Comparison of ENCODE assay signal across 26 cellular contexts in the genomic region with DNA sequence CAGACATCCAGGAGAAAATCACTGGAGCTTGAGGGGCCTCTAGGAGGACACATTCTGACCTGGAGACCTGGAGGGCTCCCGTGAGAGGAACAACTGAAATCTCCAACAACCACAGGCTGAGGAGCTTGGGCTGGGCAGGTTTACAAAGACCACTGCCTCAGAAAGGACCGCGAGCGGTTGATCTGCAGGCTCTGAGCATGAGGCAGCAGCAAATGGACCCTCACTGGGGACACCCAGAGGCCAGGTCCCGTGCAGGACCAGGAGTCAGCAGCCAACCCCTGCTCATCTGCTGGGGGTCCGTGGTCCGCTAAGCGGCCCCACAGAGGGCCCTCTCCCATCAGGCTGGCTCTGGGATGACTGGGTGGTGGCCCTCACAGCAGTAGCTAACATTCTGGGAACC. TPM values are rescaled to one million over a fixed set of nuclear protein-coding genes. Genes with fewer than 3 reads are reported as not detected.
"Had no signal": no experiment of that assay in that cellular context is flagged by ENCODE, and none has a peak within 500 bp of the region (broad histone marks: within the 10 kb centered on the region; RNA-seq: fewer than 3 reads in every experiment).

No MANE protein-coding gene starts in this region.

- H3K4me3 Mint-ChIP-seq: memory B cell; naive thymus-derived CD8-positive, alpha-beta T cell; nephron; neural crest cell; stimulated activated effector memory CD8-positive, alpha-beta T cell treated with anti-CD3 and anti-CD28 coated beads, Interleukin-12 subunit alpha, Interleukin-12 subunit beta, amount 100 ng/mL, for 72 hours; stimulated activated naive CD8-positive, alpha-beta T cell treated with anti-CD3 and anti-CD28 coated beads, Interleukin-15, Interleukin-2, amounts not matched to agents 100 ng/mL and 50 ng/mL, for 24 hours; type B pancreatic cell had no signal

- DNase-seq: heart right ventricle; islet precursor cell; left ventricle myocardium inferior; midbrain; naive thymus-derived CD8-positive, alpha-beta T cell; occipital lobe; ovary; retina; right cardiac atrium; stimulated activated CD4-positive, alpha-beta T cell treated with anti-CD3 and anti-CD28 coated beads, Interleukin-4, amount 100 ng/mL, for 24 hours; stimulated activated naive CD4-positive, alpha-beta T cell; uterus had no signal

- H3K36me3 ChIP-seq: heart right ventricle, left ventricle myocardium inferior, neutrophil, ovary, prostate gland, suprapubic skin, thoracic aorta, tibial nerve, uterus had no signal

- H3K4me1 Mint-ChIP-seq: nephron; stimulated activated effector memory CD8-positive, alpha-beta T cell treated with anti-CD3 and anti-CD28 coated beads, Interleukin-12 subunit alpha, Interleukin-12 subunit beta, amount 100 ng/mL, for 72 hours had no signal

- H3K27ac Mint-ChIP-seq: memory B cell; nephron; stimulated activated naive CD8-positive, alpha-beta T cell treated with anti-CD3 and anti-CD28 coated beads, Interleukin-15, Interleukin-2, amounts not matched to agents 100 ng/mL and 50 ng/mL, for 24 hours; type B pancreatic cell had no signal

- H3K4me1 ChIP-seq: prostate gland, uterus had no signal

- H3K4me3 ChIP-seq: heart right ventricle, hepatocyte, left ventricle myocardium inferior, ovary, prostate gland, skin epidermis, suprapubic skin, thoracic aorta, tibial nerve, uterus had no signal

- H3K9me3 ChIP-seq: heart right ventricle, left ventricle myocardium inferior, neutrophil, ovary, prostate gland, suprapubic skin, thoracic aorta, tibial nerve, uterus had no signal

- H3K9me3 Mint-ChIP-seq: memory B cell; naive thymus-derived CD8-positive, alpha-beta T cell; nephron; stimulated activated effector memory CD8-positive, alpha-beta T cell treated with anti-CD3 and anti-CD28 coated beads, Interleukin-12 subunit alpha, Interleukin-12 subunit beta, amount 100 ng/mL, for 72 hours; stimulated activated naive CD8-positive, alpha-beta T cell treated with anti-CD3 and anti-CD28 coated beads, Interleukin-15, Interleukin-2, amounts not matched to agents 100 ng/mL and 50 ng/mL, for 24 hours; type B pancreatic cell had no signal

- H3K27ac ChIP-seq: heart right ventricle, hepatocyte, left ventricle myocardium inferior, neutrophil, ovary, prostate gland, skin epidermis, suprapubic skin, thoracic aorta, tibial nerve, uterus had no signal

- H3K36me3 Mint-ChIP-seq: memory B cell; stimulated activated effector memory CD8-positive, alpha-beta T cell treated with anti-CD3 and anti-CD28 coated beads, Interleukin-12 subunit alpha, Interleukin-12 subunit beta, amount 100 ng/mL, for 72 hours; type B pancreatic cell had no signal

- H3K27me3 ChIP-seq: hepatocyte, ovary, suprapubic skin, tibial nerve, uterus had no signal

- ATAC-seq: naive thymus-derived CD8-positive, alpha-beta T cell; right cardiac atrium; sciatic nerve; stimulated activated effector memory CD8-positive, alpha-beta T cell treated with anti-CD3 and anti-CD28 coated beads, Interleukin-12 subunit alpha, Interleukin-12 subunit beta, amount 100 ng/mL, for 72 hours had no signal

RNA-seq across cellular contexts. Expression of gene EPHB3, which starts 10.5 kb away (rescaled TPM):
- total RNA-seq: naive thymus-derived CD8-positive, alpha-beta T cell had no signal
